12 cellular contexts compared by ENCODE assay signal in genomic region chr17:64658931-64659330, GRCh38. TPM values are rescaled to one million over a fixed set of nuclear protein-coding genes. Genes with fewer than 3 reads are reported as not detected.
DNase-seq lines count a peak whose midpoint lies in the region; ATAC-seq and TF ChIP-seq lines count a peak whose summit lies in the region.
"Had no signal": no experiment of that assay in that cellular context is flagged by ENCODE, and none has a peak within 500 bp of the region (broad histone marks: within the 10 kb centered on the region; RNA-seq: fewer than 3 reads in every experiment).

No MANE protein-coding gene starts in this region.

- no peak overlapping the region for H3K4me3 ChIP-seq in left ventricle myocardium inferior
- H3K4me3 ChIP-seq: transverse colon had no signal

- H3K4me1 ChIP-seq in foreskin keratinocyte (peaks cover 28% of the 10 kb centered on the region), left ventricle myocardium inferior (peaks cover 49% of the 10 kb centered on the region)

- peak overlapping the region; percentile 35 for H3K27ac Mint-ChIP-seq in activated naive CD8-positive, alpha-beta T cell
- no peak overlapping the region for H3K27ac Mint-ChIP-seq in activated naive CD8-positive, alpha-beta T cell treated with anti-CD3 and anti-CD28 coated beads for 36 hours
- H3K27ac Mint-ChIP-seq in activated T-helper 17 cell treated with anti-CD3 and anti-CD28 coated beads, Interleukin-2, amount 50 U/mL, for 72 hours: no peak overlapping the region
- no peak overlapping the region for H3K27ac Mint-ChIP-seq in type B pancreatic cell
- H3K27ac Mint-ChIP-seq: WTC11 had no signal

- H3K4me3 Mint-ChIP-seq in activated naive CD8-positive, alpha-beta T cell: peak overlapping the region; percentile 36
- H3K4me3 Mint-ChIP-seq in activated naive CD8-positive, alpha-beta T cell treated with anti-CD3 and anti-CD28 coated beads for 36 hours: no peak overlapping the region
- peak overlapping the region; percentile 8 for H3K4me3 Mint-ChIP-seq in activated T-helper 17 cell treated with anti-CD3 and anti-CD28 coated beads, Interleukin-2, amount 50 U/mL, for 72 hours
- H3K4me3 Mint-ChIP-seq in type B pancreatic cell: peak overlapping the region; percentile 0

- TF ChIP-seq CTCF in foreskin keratinocyte (conservative IDR thresholded peaks at IDR 0.05): no peak
- no peak for TF ChIP-seq CTCF in type B pancreatic cell (conservative IDR thresholded peaks at IDR 0.05)
- TF ChIP-seq CTCF in left ventricle myocardium inferior (IDR thresholded peaks at IDR 0.05; ENCODE audit: borderline replicate concordance): no peak

- no peaks in the 10 kb centered on the region for H3K27me3 Mint-ChIP-seq in activated naive CD8-positive, alpha-beta T cell
- no peaks in the 10 kb centered on the region for H3K27me3 Mint-ChIP-seq in activated naive CD8-positive, alpha-beta T cell treated with anti-CD3 and anti-CD28 coated beads for 36 hours
- H3K27me3 Mint-ChIP-seq in activated T-helper 17 cell treated with anti-CD3 and anti-CD28 coated beads, Interleukin-2, amount 50 U/mL, for 72 hours: no peaks in the 10 kb centered on the region
- H3K27me3 Mint-ChIP-seq in type B pancreatic cell: no peaks in the 10 kb centered on the region

- peaks cover 7% of the 10 kb centered on the region for H3K9me3 ChIP-seq in left ventricle myocardium inferior (replicated peaks)

- no peak for ATAC-seq in activated T-helper 17 cell treated with anti-CD3 and anti-CD28 coated beads, Interleukin-2, amount 50 U/mL, for 72 hours (replicated peaks)
- no peak for ATAC-seq in foreskin keratinocyte
- ATAC-seq: WTC11 had no signal

- H3K9me3 Mint-ChIP-seq in activated naive CD8-positive, alpha-beta T cell (ENCODE audit: low read depth): no peaks in the 10 kb centered on the region
- H3K9me3 Mint-ChIP-seq in activated naive CD8-positive, alpha-beta T cell treated with anti-CD3 and anti-CD28 coated beads for 36 hours: peaks cover 2% of the 10 kb centered on the region
- H3K9me3 Mint-ChIP-seq in activated T-helper 17 cell treated with anti-CD3 and anti-CD28 coated beads, Interleukin-2, amount 50 U/mL, for 72 hours: no peaks in the 10 kb centered on the region
- no peaks in the 10 kb centered on the region for H3K9me3 Mint-ChIP-seq in type B pancreatic cell

- H3K36me3 Mint-ChIP-seq in activated naive CD8-positive, alpha-beta T cell: peaks cover 2% of the 10 kb centered on the region
- H3K36me3 Mint-ChIP-seq in activated naive CD8-positive, alpha-beta T cell treated with anti-CD3 and anti-CD28 coated beads for 36 hours: peaks cover 10% of the 10 kb centered on the region
- peaks cover 6% of the 10 kb centered on the region for H3K36me3 Mint-ChIP-seq in activated T-helper 17 cell treated with anti-CD3 and anti-CD28 coated beads, Interleukin-2, amount 50 U/mL, for 72 hours (ENCODE audit: low read depth)
- peaks cover 5% of the 10 kb centered on the region for H3K36me3 Mint-ChIP-seq in type B pancreatic cell

- peak overlapping the region; percentile 4 for H3K27ac ChIP-seq in foreskin keratinocyte
- H3K27ac ChIP-seq in left ventricle myocardium inferior (replicated peaks): no peak overlapping the region
- H3K27ac ChIP-seq: transverse colon had no signal

- H3K4me1 Mint-ChIP-seq in activated naive CD8-positive, alpha-beta T cell (ENCODE audit: low read depth): peaks cover 46% of the 10 kb centered on the region
- H3K4me1 Mint-ChIP-seq in activated naive CD8-positive, alpha-beta T cell treated with anti-CD3 and anti-CD28 coated beads for 36 hours: peaks cover 36% of the 10 kb centered on the region
- H3K4me1 Mint-ChIP-seq in activated T-helper 17 cell treated with anti-CD3 and anti-CD28 coated beads, Interleukin-2, amount 50 U/mL, for 72 hours: peaks cover 25% of the 10 kb centered on the region
- peaks cover 20% of the 10 kb centered on the region for H3K4me1 Mint-ChIP-seq in type B pancreatic cell (ENCODE audit: unreplicated experiment)

- no peak for DNase-seq in activated naive CD8-positive, alpha-beta T cell treated with anti-CD3 and anti-CD28 coated beads for 36 hours
- DNase-seq in foreskin keratinocyte (peak in 1 of 2 donors; percentile 74), type B pancreatic cell (ENCODE audit: extremely low spot score, unreplicated experiment) (no peak), left ventricle myocardium inferior (no peak), NCI-H187 treated with DMSO at 0.1 percent for 48 hours (lab: John Stamatoyannopoulos, UW) (no peak)
- DNase-seq in stimulated activated CD4-positive, alpha-beta T cell treated with anti-CD3 and anti-CD28 coated beads, Interleukin-2, amount 100 ng/mL, for 48 hours: no peak
- DNase-seq: activated gamma-delta T cell treated with Interleukin-2 at 50 U/mL for 16 hours, NCI-H1694 treated with DMSO at 0.1 percent for 48 hours, transverse colon had no signal

- intact Hi-C loops in left ventricle myocardium inferior (cut with micrococcal nuclease): no loop called here

- H3K27me3 ChIP-seq in foreskin keratinocyte (no peaks in the 10 kb centered on the region), left ventricle myocardium inferior (ENCODE audit: low read depth) (no peaks in the 10 kb centered on the region)
- H3K27me3 ChIP-seq: transverse colon had no signal

- no peaks in the 10 kb centered on the region for H3K36me3 ChIP-seq in left ventricle myocardium inferior
- H3K36me3 ChIP-seq: transverse colon had no signal

RNA-seq across cellular contexts. Expression of gene SMURF2, which starts 3.2 kb away (rescaled TPM):
- total RNA-seq in activated naive CD8-positive, alpha-beta T cell treated with anti-CD3 and anti-CD28 coated beads for 36 hours: 10 to 100 TPM; 13.5 to 14.1 TPM
- 10 to 100 TPM; 13.4 to 14.2 TPM for total RNA-seq in activated T-helper 17 cell treated with anti-CD3 and anti-CD28 coated beads, Interleukin-2, amount 50 U/mL, for 72 hours
- total RNA-seq in foreskin keratinocyte: 193 and 210 TPM in 2 replicates
- polyA plus RNA-seq in foreskin keratinocyte: 42.4 and 53.5 TPM in 2 replicates
- total RNA-seq in type B pancreatic cell (ENCODE audit: low replicate concordance): 22.3 and 26.6 TPM in 2 replicates
- 11.5 TPM for total RNA-seq in left ventricle myocardium inferior
